In the genomic region with DNA sequence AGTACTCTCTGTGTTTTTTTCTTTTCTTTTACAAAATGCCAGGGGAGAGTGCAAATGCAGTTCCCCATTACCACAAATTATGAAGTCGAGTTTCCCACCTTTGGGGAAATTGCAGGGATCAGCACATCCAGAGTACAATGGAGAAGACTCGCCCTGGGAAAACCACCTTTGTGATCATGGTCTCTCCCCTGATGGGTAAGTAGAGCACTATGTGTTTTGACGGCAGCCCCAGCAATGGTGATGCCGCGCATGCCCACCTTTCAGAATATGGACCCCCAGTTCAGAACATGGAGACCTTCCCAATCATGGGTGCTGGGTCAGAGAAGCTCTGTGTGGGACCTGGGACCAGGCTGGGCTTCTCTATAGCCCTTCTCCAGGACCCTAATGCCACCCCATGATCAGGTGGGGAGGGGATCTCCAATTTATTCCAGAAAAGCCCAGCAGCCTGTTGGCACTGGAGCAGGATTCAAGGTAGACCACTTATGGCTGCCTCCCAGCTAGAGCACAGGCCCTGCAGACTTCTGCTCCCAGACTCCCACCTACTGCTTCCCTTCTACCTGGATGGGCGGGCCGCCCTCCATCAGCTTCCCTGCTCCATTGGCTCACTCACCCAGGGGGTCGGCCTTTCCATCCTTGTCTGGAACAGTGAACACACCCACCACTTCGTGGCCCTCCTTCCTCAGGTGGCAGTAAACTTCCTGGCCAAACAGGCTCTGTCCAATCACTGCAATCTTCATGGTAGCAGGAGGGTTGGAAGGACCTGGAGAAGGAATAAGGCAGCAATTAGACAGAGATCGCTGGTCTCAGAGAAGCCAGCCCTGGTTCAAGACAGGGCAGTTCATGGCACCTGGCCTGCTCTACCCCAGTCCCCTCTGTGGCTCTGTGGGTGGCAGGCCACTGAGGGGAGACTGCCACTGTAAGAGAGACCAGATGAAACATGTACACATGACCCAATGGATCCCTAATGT, we compare ENCODE assay signal across 30 cellular contexts. TPM values are rescaled to one million over a fixed set of nuclear protein-coding genes. Genes with fewer than 3 reads are reported as not detected.
"Had no signal": no experiment of that assay in that cellular context is flagged by ENCODE, and none has a peak within 500 bp of the region (broad histone marks: within the 10 kb centered on the region; RNA-seq: fewer than 3 reads in every experiment).

No MANE protein-coding gene starts in this region.

- H3K4me1 ChIP-seq: lower lobe of right lung, neural progenitor cell, pancreas, prostate gland, tibial nerve, upper lobe of left lung had no signal

- DNase-seq: caudate nucleus; cerebellar nuclear complex; cortex of kidney; effector memory CD8-positive, alpha-beta T cell; erythroblast; foreskin fibroblast; gastrocnemius medialis; left cardiac atrium; left ventricle myocardium inferior; lower lobe of right lung; mesenchymal stem cell; mucosa of descending colon; naive B cell; nucleus accumbens; pancreas; stimulated activated CD4-positive, alpha-beta T cell treated with anti-CD3 and anti-CD28 coated beads, Interleukin-2, amount 100 ng/mL, for 24 hours; stimulated activated CD4-positive, alpha-beta T cell treated with anti-CD3 and anti-CD28 coated beads, Interleukin-4, amount 100 ng/mL, for 24 hours had no signal

- H3K4me1 Mint-ChIP-seq: naive B cell; nephron; stimulated activated memory B cell treated with anti-CD40 and anti-IgM and Interleukin-4, amounts not matched to agents 10 μg/mL and 1 μg/mL and 100 μg/mL, for 72 hours had no signal

- H3K27ac ChIP-seq: gastrocnemius medialis, left ventricle myocardium inferior, lower lobe of right lung, neural progenitor cell, pancreas, prostate gland, right atrium auricular region, thoracic aorta, tibial nerve, upper lobe of left lung had no signal

- H3K4me3 ChIP-seq: gastrocnemius medialis, left ventricle myocardium inferior, lower lobe of right lung, mucosa of descending colon, neural progenitor cell, pancreas, prostate gland, right atrium auricular region, smooth muscle cell, thoracic aorta, tibial nerve, upper lobe of left lung had no signal

- ATAC-seq: effector memory CD8-positive, alpha-beta T cell; gastrocnemius medialis; lower lobe of right lung; mucosa of descending colon; pancreas; stimulated activated memory B cell treated with anti-CD40 and anti-IgM and Interleukin-4, amounts not matched to agents 10 μg/mL and 1 μg/mL and 100 μg/mL, for 72 hours had no signal

- H3K9me3 Mint-ChIP-seq: effector memory CD8-positive, alpha-beta T cell; stimulated activated memory B cell treated with anti-CD40 and anti-IgM and Interleukin-4, amounts not matched to agents 10 μg/mL and 1 μg/mL and 100 μg/mL, for 72 hours; stimulated activated naive CD8-positive, alpha-beta T cell treated with anti-CD3 and anti-CD28 coated beads, Interleukin-15, Interleukin-2, amounts not matched to agents 100 ng/mL and 50 ng/mL, for 24 hours had no signal

- H3K36me3 ChIP-seq: left ventricle myocardium inferior, lower lobe of right lung, neural progenitor cell, prostate gland, right atrium auricular region, tibial nerve, upper lobe of left lung had no signal

- H3K9me3 ChIP-seq: gastrocnemius medialis, left ventricle myocardium inferior, lower lobe of right lung, mucosa of descending colon, pancreas, prostate gland, right atrium auricular region, thoracic aorta, tibial nerve, upper lobe of left lung had no signal

- H3K27ac Mint-ChIP-seq: effector memory CD8-positive, alpha-beta T cell; mesothelial cell of epicardium; naive B cell; nephron; neural progenitor cell; stimulated activated memory B cell treated with anti-CD40 and anti-IgM and Interleukin-4, amounts not matched to agents 10 μg/mL and 1 μg/mL and 100 μg/mL, for 72 hours; stimulated activated naive CD8-positive, alpha-beta T cell treated with anti-CD3 and anti-CD28 coated beads, Interleukin-15, Interleukin-2, amounts not matched to agents 100 ng/mL and 50 ng/mL, for 24 hours had no signal

- H3K36me3 Mint-ChIP-seq: naive B cell; neural progenitor cell; stimulated activated memory B cell treated with anti-CD40 and anti-IgM and Interleukin-4, amounts not matched to agents 10 μg/mL and 1 μg/mL and 100 μg/mL, for 72 hours had no signal

- H3K4me3 Mint-ChIP-seq: effector memory CD8-positive, alpha-beta T cell; mesothelial cell of epicardium; naive B cell; nephron; neural progenitor cell; stimulated activated memory B cell treated with anti-CD40 and anti-IgM and Interleukin-4, amounts not matched to agents 10 μg/mL and 1 μg/mL and 100 μg/mL, for 72 hours; stimulated activated naive CD8-positive, alpha-beta T cell treated with anti-CD3 and anti-CD28 coated beads, Interleukin-15, Interleukin-2, amounts not matched to agents 100 ng/mL and 50 ng/mL, for 24 hours had no signal

- H3K27me3 ChIP-seq: gastrocnemius medialis, neural progenitor cell, pancreas, right atrium auricular region, upper lobe of left lung had no signal

RNA-seq across cellular contexts. Expression of a gene that starts 19.9 kb away (rescaled TPM):
- total RNA-seq: dermis microvascular lymphatic vessel endothelial cell, glomerular endothelial cell, smooth muscle cell had no signal
